ENCODE assay signal across 1 cellular context in the genomic region with DNA sequence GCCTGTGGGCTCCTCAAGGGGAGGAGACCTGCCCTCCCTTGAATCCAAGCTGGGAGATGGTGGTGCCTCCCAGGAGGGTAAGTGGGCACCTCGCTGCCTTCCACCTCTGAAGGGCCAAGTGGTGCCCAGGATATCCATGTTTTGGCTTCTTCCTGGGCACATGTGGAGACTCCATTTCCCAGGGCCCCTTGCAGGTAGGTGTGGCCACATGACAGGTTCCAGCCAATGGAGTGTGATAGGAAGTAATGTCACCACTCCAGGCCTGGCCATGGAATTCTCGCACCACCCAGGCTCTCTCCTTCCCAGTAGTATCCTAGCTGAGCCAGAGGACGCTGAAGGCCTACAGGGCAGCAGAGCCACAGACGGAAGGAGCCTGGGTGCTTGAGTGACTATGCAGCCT.
TF ChIP-seq lines count a peak whose summit lies in the region.

No MANE protein-coding gene starts in this region.

TF ChIP-seq in H1, 55 proteins besides CTCF, POLR2A, EP300 and RAD21:
- TF ChIP-seq BACH1 (IDR thresholded peaks at IDR 0.05; ENCODE audit: low read length), result no peak
- no peak for TF ChIP-seq CTBP2 (IDR thresholded peaks at IDR 0.05; ENCODE audit: borderline replicate concordance, insufficient read depth, insufficient read length, low read length)
- no peak for TF ChIP-seq YY1 (IDR thresholded peaks at IDR 0.05; ENCODE audit: low read depth, low read length)
- peak; percentile 83 for TF ChIP-seq USF2 (IDR thresholded peaks at IDR 0.05; ENCODE audit: low read length)
- TF ChIP-seq RNF2 (IDR thresholded peaks at IDR 0.05; ENCODE audit: borderline replicate concordance, low read depth, low read length, missing control alignments, poor library complexity, severe bottlenecking), result no peak
- no peak for TF ChIP-seq RXRA (IDR thresholded peaks at IDR 0.05; ENCODE audit: insufficient read depth, low read depth, low read length)
- no peak for TF ChIP-seq FOSL1 (IDR thresholded peaks at IDR 0.05; ENCODE audit: insufficient read depth, low read depth, low read length)
- no peak for TF ChIP-seq POLR2AphosphoS5 (IDR thresholded peaks at IDR 0.05; ENCODE audit: low read depth, low read length)
- TF ChIP-seq CEBPB (IDR thresholded peaks at IDR 0.05; ENCODE audit: low read depth, low read length), result no peak
- TF ChIP-seq KDM5A (IDR thresholded peaks at IDR 0.05; ENCODE audit: low read length), result no peak
- no peak for TF ChIP-seq POU5F1 (IDR thresholded peaks at IDR 0.05; ENCODE audit: low read depth, low read length)
- no peak for TF ChIP-seq ZNF274 (IDR thresholded peaks at IDR 0.05; ENCODE audit: borderline replicate concordance, extremely low read depth, low read length)
- TF ChIP-seq, protein P1, sequence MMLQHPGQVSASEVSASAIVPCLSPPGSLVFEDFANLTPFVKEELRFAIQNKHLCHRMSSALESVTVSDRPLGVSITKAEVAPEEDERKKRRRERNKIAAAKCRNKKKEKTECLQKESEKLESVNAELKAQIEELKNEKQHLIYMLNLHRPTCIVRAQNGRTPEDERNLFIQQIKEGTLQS (IDR thresholded peaks at IDR 0.05; ENCODE audit: insufficient read depth, low read depth, low read length), result 0 out of 2 replicates have a peak, but pooled peaks have one; percentile 15
- no peak for TF ChIP-seq SAP30 (IDR thresholded peaks at IDR 0.05; ENCODE audit: insufficient read depth, insufficient replicate concordance, low read length)
- TF ChIP-seq KDM1A (IDR thresholded peaks at IDR 0.05; ENCODE audit: borderline replicate concordance, low read length), result no peak
- TF ChIP-seq EGR1 (IDR thresholded peaks at IDR 0.05; ENCODE audit: borderline replicate concordance, low read depth, low read length), result no peak
- TF ChIP-seq CREB1 (IDR thresholded peaks at IDR 0.05), result no peak
- no peak for TF ChIP-seq ASH2L (IDR thresholded peaks at IDR 0.05; ENCODE audit: low read length)
- TF ChIP-seq CHD1 (IDR thresholded peaks at IDR 0.05; ENCODE audit: low read depth, low read length), result no peak
- peak; percentile 37; the same call in 1 of the 2 replicates for TF ChIP-seq CHD2 (IDR thresholded peaks at IDR 0.05; ENCODE audit: low read length)
- TF ChIP-seq HDAC6 (IDR thresholded peaks at IDR 0.05; ENCODE audit: low read depth, low read length), result no peak
- TF ChIP-seq JUN (IDR thresholded peaks at IDR 0.05; ENCODE audit: low read depth, low read length), result no peak
- no peak for TF ChIP-seq TAF7 (optimal IDR thresholded peaks at IDR 0.05; ENCODE audit: borderline replicate concordance, low read depth, low read length)
- TF ChIP-seq MAFK (IDR thresholded peaks at IDR 0.05; ENCODE audit: low read depth, low read length), result no peak
- TF ChIP-seq, protein P2, sequence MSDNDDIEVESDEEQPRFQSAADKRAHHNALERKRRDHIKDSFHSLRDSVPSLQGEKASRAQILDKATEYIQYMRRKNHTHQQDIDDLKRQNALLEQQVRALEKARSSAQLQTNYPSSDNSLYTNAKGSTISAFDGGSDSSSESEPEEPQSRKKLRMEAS (IDR thresholded peaks at IDR 0.05), result peak; percentile 57
- TF ChIP-seq, protein P3, sequence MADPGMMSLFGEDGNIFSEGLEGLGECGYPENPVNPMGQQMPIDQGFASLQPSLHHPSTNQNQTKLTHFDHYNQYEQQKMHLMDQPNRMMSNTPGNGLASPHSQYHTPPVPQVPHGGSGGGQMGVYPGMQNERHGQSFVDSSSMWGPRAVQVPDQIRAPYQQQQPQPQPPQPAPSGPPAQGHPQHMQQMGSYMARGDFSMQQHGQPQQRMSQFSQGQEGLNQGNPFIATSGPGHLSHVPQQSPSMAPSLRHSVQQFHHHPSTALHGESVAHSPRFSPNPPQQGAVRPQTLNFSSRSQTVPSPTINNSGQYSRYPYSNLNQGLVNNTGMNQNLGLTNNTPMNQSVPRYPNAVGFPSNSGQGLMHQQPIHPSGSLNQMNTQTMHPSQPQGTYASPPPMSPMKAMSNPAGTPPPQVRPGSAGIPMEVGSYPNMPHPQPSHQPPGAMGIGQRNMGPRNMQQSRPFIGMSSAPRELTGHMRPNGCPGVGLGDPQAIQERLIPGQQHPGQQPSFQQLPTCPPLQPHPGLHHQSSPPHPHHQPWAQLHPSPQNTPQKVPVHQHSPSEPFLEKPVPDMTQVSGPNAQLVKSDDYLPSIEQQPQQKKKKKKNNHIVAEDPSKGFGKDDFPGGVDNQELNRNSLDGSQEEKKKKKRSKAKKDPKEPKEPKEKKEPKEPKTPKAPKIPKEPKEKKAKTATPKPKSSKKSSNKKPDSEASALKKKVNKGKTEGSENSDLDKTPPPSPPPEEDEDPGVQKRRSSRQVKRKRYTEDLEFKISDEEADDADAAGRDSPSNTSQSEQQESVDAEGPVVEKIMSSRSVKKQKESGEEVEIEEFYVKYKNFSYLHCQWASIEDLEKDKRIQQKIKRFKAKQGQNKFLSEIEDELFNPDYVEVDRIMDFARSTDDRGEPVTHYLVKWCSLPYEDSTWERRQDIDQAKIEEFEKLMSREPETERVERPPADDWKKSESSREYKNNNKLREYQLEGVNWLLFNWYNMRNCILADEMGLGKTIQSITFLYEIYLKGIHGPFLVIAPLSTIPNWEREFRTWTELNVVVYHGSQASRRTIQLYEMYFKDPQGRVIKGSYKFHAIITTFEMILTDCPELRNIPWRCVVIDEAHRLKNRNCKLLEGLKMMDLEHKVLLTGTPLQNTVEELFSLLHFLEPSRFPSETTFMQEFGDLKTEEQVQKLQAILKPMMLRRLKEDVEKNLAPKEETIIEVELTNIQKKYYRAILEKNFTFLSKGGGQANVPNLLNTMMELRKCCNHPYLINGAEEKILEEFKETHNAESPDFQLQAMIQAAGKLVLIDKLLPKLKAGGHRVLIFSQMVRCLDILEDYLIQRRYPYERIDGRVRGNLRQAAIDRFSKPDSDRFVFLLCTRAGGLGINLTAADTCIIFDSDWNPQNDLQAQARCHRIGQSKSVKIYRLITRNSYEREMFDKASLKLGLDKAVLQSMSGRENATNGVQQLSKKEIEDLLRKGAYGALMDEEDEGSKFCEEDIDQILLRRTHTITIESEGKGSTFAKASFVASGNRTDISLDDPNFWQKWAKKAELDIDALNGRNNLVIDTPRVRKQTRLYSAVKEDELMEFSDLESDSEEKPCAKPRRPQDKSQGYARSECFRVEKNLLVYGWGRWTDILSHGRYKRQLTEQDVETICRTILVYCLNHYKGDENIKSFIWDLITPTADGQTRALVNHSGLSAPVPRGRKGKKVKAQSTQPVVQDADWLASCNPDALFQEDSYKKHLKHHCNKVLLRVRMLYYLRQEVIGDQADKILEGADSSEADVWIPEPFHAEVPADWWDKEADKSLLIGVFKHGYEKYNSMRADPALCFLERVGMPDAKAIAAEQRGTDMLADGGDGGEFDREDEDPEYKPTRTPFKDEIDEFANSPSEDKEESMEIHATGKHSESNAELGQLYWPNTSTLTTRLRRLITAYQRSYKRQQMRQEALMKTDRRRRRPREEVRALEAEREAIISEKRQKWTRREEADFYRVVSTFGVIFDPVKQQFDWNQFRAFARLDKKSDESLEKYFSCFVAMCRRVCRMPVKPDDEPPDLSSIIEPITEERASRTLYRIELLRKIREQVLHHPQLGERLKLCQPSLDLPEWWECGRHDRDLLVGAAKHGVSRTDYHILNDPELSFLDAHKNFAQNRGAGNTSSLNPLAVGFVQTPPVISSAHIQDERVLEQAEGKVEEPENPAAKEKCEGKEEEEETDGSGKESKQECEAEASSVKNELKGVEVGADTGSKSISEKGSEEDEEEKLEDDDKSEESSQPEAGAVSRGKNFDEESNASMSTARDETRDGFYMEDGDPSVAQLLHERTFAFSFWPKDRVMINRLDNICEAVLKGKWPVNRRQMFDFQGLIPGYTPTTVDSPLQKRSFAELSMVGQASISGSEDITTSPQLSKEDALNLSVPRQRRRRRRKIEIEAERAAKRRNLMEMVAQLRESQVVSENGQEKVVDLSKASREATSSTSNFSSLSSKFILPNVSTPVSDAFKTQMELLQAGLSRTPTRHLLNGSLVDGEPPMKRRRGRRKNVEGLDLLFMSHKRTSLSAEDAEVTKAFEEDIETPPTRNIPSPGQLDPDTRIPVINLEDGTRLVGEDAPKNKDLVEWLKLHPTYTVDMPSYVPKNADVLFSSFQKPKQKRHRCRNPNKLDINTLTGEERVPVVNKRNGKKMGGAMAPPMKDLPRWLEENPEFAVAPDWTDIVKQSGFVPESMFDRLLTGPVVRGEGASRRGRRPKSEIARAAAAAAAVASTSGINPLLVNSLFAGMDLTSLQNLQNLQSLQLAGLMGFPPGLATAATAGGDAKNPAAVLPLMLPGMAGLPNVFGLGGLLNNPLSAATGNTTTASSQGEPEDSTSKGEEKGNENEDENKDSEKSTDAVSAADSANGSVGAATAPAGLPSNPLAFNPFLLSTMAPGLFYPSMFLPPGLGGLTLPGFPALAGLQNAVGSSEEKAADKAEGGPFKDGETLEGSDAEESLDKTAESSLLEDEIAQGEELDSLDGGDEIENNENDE (IDR thresholded peaks at IDR 0.05; ENCODE audit: insufficient replicate concordance, low read length), result no peak
- no peak for TF ChIP-seq RBBP5 (IDR thresholded peaks at IDR 0.05; ENCODE audit: borderline replicate concordance, low read depth, low read length)
- no peak for TF ChIP-seq CBX8 (IDR thresholded peaks at IDR 0.05; ENCODE audit: borderline replicate concordance, low read depth, low read length)
- TF ChIP-seq, protein P4, sequence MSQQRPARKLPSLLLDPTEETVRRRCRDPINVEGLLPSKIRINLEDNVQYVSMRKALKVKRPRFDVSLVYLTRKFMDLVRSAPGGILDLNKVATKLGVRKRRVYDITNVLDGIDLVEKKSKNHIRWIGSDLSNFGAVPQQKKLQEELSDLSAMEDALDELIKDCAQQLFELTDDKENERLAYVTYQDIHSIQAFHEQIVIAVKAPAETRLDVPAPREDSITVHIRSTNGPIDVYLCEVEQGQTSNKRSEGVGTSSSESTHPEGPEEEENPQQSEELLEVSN (IDR thresholded peaks at IDR 0.05), result no peak
- no peak for TF ChIP-seq PHF8 (conservative IDR thresholded peaks at IDR 0.05; ENCODE audit: low read depth, low read length)
- no peak for TF ChIP-seq SIX5 (IDR thresholded peaks at IDR 0.05; ENCODE audit: low read depth, low read length)
- no peak for TF ChIP-seq SRF (IDR thresholded peaks at IDR 0.05; ENCODE audit: low read depth, low read length)
- peak; percentile 47; the same call in 1 of the 2 replicates for TF ChIP-seq SP1 (IDR thresholded peaks at IDR 0.05; ENCODE audit: low read depth, low read length)
- TF ChIP-seq JUND (IDR thresholded peaks at IDR 0.05; ENCODE audit: low read length), result no peak
- TF ChIP-seq NANOG (IDR thresholded peaks at IDR 0.05; ENCODE audit: insufficient read depth, low read depth, low read length, poor library complexity, severe bottlenecking), result no peak
